In the genomic region with DNA sequence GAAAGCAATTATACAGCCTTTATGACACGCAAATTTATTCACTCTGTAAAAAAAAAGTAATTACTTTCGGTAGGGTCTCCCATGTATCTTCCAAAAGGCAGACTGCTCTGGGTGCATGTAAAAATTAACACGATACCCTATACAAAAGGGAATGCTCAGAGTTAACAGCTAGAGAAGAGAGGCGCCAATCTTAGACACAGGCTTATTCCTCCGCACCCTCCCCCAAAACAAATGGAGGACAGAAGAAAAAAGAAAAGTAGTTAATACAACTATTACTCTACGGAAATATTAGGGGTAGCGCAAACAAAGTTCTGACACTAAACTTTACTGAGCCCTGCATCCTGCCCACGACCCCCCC, we compare ENCODE assay signal across 8 cellular contexts. TPM values are rescaled to one million over a fixed set of nuclear protein-coding genes. Genes with fewer than 3 reads are reported as not detected.
DNase-seq lines count a peak whose midpoint lies in the region; ATAC-seq and TF ChIP-seq lines count a peak whose summit lies in the region.

No MANE protein-coding gene starts in this region.

- ATAC-seq in Right ventricle myocardium inferior, result peak; percentile 36
- ATAC-seq in natural killer cell treated with Interleukin-12 subunit alpha and Interleukin-12 subunit beta and Interleukin-15 and Interleukin-18, amount 100 ng/mL, for 72 hours, result no peak
- no peak for ATAC-seq in GM18520 (IDR thresholded peaks at IDR 0.05; ENCODE audit: unreplicated experiment)
- no peak for ATAC-seq in HG03571 (IDR thresholded peaks at IDR 0.05; ENCODE audit: unreplicated experiment)

- H3K4me3 ChIP-seq in LNCaP clone FGC (ENCODE audit: low read depth, low read length), result peak overlapping the region; percentile 79
- peak overlapping the region; percentile 65 for H3K4me3 ChIP-seq in effector memory CD4-positive, alpha-beta T cell (ENCODE audit: insufficient read depth, low read depth, low read length, poor library complexity, severe bottlenecking)

- no peaks in the 10 kb centered on the region for H3K27me3 ChIP-seq in effector memory CD4-positive, alpha-beta T cell (replicated peaks; ENCODE audit: control insufficient read depth, insufficient read depth, low read length, poor library complexity, severe bottlenecking)

- H3K27me3 Mint-ChIP-seq in natural killer cell treated with Interleukin-12 subunit alpha and Interleukin-12 subunit beta and Interleukin-15 and Interleukin-18, amount 100 ng/mL, for 72 hours, result no peaks in the 10 kb centered on the region

- TF ChIP-seq CTCF in LNCaP clone FGC (IDR thresholded peaks at IDR 0.05; ENCODE audit: control insufficient read depth, extremely low read depth, insufficient read depth), result no peak

- DNase-seq in Right ventricle myocardium inferior (ENCODE audit: missing footprints) (no peak), cardiac septum (ENCODE audit: low spot score) (no peak), LNCaP clone FGC (ENCODE audit: low read depth) (no peak), C1 segment of cervical spinal cord (lab: John Stamatoyannopoulos, UW) (no peak)
- DNase-seq in effector memory CD4-positive, alpha-beta T cell, result no peak
- DNase-seq in natural killer cell treated with Interleukin-12 subunit alpha and Interleukin-12 subunit beta and Interleukin-15 and Interleukin-18, amount 100 ng/mL, for 72 hours (ENCODE audit: low spot score), result no peak

- H3K4me1 Mint-ChIP-seq in natural killer cell treated with Interleukin-12 subunit alpha and Interleukin-12 subunit beta and Interleukin-15 and Interleukin-18, amount 100 ng/mL, for 72 hours (ENCODE audit: low read depth in 2 of 2), result peaks cover 9 to 23% of the 10 kb centered on the region in 2 donors

- no peaks in the 10 kb centered on the region for H3K9me3 Mint-ChIP-seq in natural killer cell treated with Interleukin-12 subunit alpha and Interleukin-12 subunit beta and Interleukin-15 and Interleukin-18, amount 100 ng/mL, for 72 hours

- H3K27ac Mint-ChIP-seq in natural killer cell treated with Interleukin-12 subunit alpha and Interleukin-12 subunit beta and Interleukin-15 and Interleukin-18, amount 100 ng/mL, for 72 hours, result peak overlapping the region; percentile 99

- peaks cover 5% of the 10 kb centered on the region for H3K4me1 ChIP-seq in effector memory CD4-positive, alpha-beta T cell (ENCODE audit: control insufficient read depth, insufficient read depth, low read length, poor library complexity, severe bottlenecking)

- H3K9me3 ChIP-seq in effector memory CD4-positive, alpha-beta T cell (ENCODE audit: control insufficient read depth, low read length), result no peaks in the 10 kb centered on the region

- H3K36me3 ChIP-seq in effector memory CD4-positive, alpha-beta T cell (ENCODE audit: control insufficient read depth, insufficient read depth, low read length), result peaks cover 4% of the 10 kb centered on the region

- peak overlapping the region; percentile 92 for H3K27ac ChIP-seq in effector memory CD4-positive, alpha-beta T cell (ENCODE audit: insufficient read depth, low read length, poor library complexity, severe bottlenecking)

- intact Hi-C loops in Right ventricle myocardium inferior (cut with DNase I) (loop anchor here (10.0 kb wide), 1 partner anchor 764 kb away; a partner anchor contains a TSS), cardiac septum (cut with DNase I) (loop anchor here (5.0 kb wide), 1 partner anchor 376 kb away; a partner anchor contains a TSS)

- peak overlapping the region; percentile 94 for H3K4me3 Mint-ChIP-seq in natural killer cell treated with Interleukin-12 subunit alpha and Interleukin-12 subunit beta and Interleukin-15 and Interleukin-18, amount 100 ng/mL, for 72 hours

- peaks cover 2% of the 10 kb centered on the region for H3K36me3 Mint-ChIP-seq in natural killer cell treated with Interleukin-12 subunit alpha and Interleukin-12 subunit beta and Interleukin-15 and Interleukin-18, amount 100 ng/mL, for 72 hours

RNA-seq across cellular contexts. Expression of a gene that starts 0.4 kb away (rescaled TPM):
- total RNA-seq in Right ventricle myocardium inferior (22.1 TPM), cardiac septum (25.2 TPM)
- total RNA-seq in natural killer cell treated with Interleukin-12 subunit alpha and Interleukin-12 subunit beta and Interleukin-15 and Interleukin-18, amount 100 ng/mL, for 72 hours, result 10 to 100 TPM; 16.0 to 19.1 TPM

RNA-seq across cellular contexts. Expression of a gene that starts 41.7 kb away (rescaled TPM):
- total RNA-seq in Right ventricle myocardium inferior, result 6.8 TPM
- 4.4 TPM for total RNA-seq in cardiac septum
- not detected for total RNA-seq in natural killer cell treated with Interleukin-12 subunit alpha and Interleukin-12 subunit beta and Interleukin-15 and Interleukin-18, amount 100 ng/mL, for 72 hours
